9 cellular contexts compared by ENCODE assay signal in genomic region chr11:121464352-121464946, GRCh38. TPM values are rescaled to one million over a fixed set of nuclear protein-coding genes. Genes with fewer than 3 reads are reported as not detected.
DNase-seq lines count a peak whose midpoint lies in the region; ATAC-seq, FAIRE-seq and TF ChIP-seq lines count a peak whose summit lies in the region.
"Had no signal": no experiment of that assay in that cellular context is flagged by ENCODE, and none has a peak within 500 bp of the region (broad histone marks: within the 10 kb centered on the region; RNA-seq: fewer than 3 reads in every experiment).

No MANE protein-coding gene starts in this region.

- TF ChIP-seq EP300 in A549 (IDR thresholded peaks at IDR 0.05): no peak

- no peaks in the 10 kb centered on the region for H3K9me3 ChIP-seq in A549

- FAIRE-seq in A549 (lab: Jason Lieb, UNC): no peak

- H3K4me2 ChIP-seq in A549: peak overlapping the region; percentile 83

- POLR2A ChIA-PET in A549 (lab: Yijun Ruan, JAX): no interaction called here

- TF ChIP-seq CTCF in A549 (IDR thresholded peaks at IDR 0.05): no peak
- no peak for TF ChIP-seq CTCF in astrocyte of the spinal cord (IDR thresholded peaks at IDR 0.05; ENCODE audit: low read depth, low read length)

- ATAC-seq in A549 (peak; percentile 78 to 83), HG03558 (IDR thresholded peaks at IDR 0.05; ENCODE audit: extremely low read depth, unreplicated experiment) (peak; percentile 23)

- CTCF ChIA-PET in A549 (lab: Yijun Ruan, JAX): no interaction called here

- TF ChIP-seq RAD21 in A549 (conservative IDR thresholded peaks at IDR 0.05 in 1 of 2, IDR thresholded peaks at IDR 0.05 in 1 of 2): no peak

- 61% methylated on average over 2 of the region's 11 CpGs for WGBS in A549 (ENCODE audit: missing lambda C conversion rate)

- in situ Hi-C loops in astrocyte of the spinal cord (cut with HindIII; ENCODE audit: low sequenced_read_pairs): no loop called here

- peaks cover 39% of the 10 kb centered on the region for H3K4me1 ChIP-seq in A549

- H3K4me3 ChIP-seq in A549 (no peak overlapping the region), astrocyte of the spinal cord (ENCODE audit: low read depth, low read length) (no peak overlapping the region)

- H3K27ac ChIP-seq in A549: peak overlapping the region in 1 of 2 experiments; percentile 93; a peak in 4 of 6 replicates
- H3K27ac ChIP-seq: C4-2B had no signal

- TF ChIP-seq POLR2A in A549 (IDR thresholded peaks at IDR 0.05; ENCODE audit: low read length) (no peak), GM19193 (IDR thresholded peaks at IDR 0.05; ENCODE audit: extremely low read depth, insufficient read depth, insufficient read length) (peak; percentile 58)

- DNase-seq in A549 (ENCODE audit: low read depth in 1 of 2, low spot score in 1 of 2) (peak; percentile 47 to 49), T1000 (lab: John Stamatoyannopoulos, UW) (peak; percentile 52), astrocyte of the spinal cord (ENCODE audit: low read depth, low spot score) (peak; percentile 88), kidney glomerular epithelial cell (lab: John Stamatoyannopoulos, UW) (peak; percentile 79), NCI-H345 treated with DMSO at 0.1 percent for 48 hours (lab: John Stamatoyannopoulos, UW; ENCODE audit: unreplicated experiment) (no peak)
- peak; percentile 56 to 69 (median 67) for DNase-seq in stimulated activated CD4-positive, alpha-beta T cell treated with anti-CD3 and anti-CD28 coated beads, TNF-alpha, amount 100 ng/mL, for 4 hours (ENCODE audit: low read depth in 3 of 3)

TF ChIP-seq in A549, 52 proteins besides CTCF, POLR2A, EP300 and RAD21:
- TF ChIP-seq CHD4 (IDR thresholded peaks at IDR 0.05; ENCODE audit: borderline replicate concordance) (no peak), POLR2AphosphoS2 (conservative IDR thresholded peaks at IDR 0.05; ENCODE audit: low read length) (no peak), FOSL2 (IDR thresholded peaks at IDR 0.05) (no peak), FOSL2 (CRISPR knock-in tag; IDR thresholded peaks at IDR 0.05) (peak; percentile 54), MAX (IDR thresholded peaks at IDR 0.05) (peak; percentile 46; the same call in 1 of the 2 replicates), GATA3 (IDR thresholded peaks at IDR 0.05; ENCODE audit: borderline replicate concordance) (peak; percentile 28; the same call in 1 of the 2 replicates), HOXB5 (CRISPR knock-in tag; IDR thresholded peaks at IDR 0.05) (0 out of 2 replicates have a peak, but pooled peaks have one; percentile 19), ZFP36 (IDR thresholded peaks at IDR 0.05; ENCODE audit: borderline replicate concordance, partially characterized antibody) (no peak)
- TF ChIP-seq, protein P1, sequence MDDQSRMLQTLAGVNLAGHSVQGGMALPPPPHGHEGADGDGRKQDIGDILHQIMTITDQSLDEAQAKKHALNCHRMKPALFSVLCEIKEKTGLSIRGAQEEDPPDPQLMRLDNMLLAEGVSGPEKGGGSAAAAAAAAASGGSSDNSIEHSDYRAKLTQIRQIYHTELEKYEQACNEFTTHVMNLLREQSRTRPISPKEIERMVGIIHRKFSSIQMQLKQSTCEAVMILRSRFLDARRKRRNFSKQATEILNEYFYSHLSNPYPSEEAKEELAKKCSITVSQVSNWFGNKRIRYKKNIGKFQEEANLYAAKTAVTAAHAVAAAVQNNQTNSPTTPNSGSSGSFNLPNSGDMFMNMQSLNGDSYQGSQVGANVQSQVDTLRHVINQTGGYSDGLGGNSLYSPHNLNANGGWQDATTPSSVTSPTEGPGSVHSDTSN (IDR thresholded peaks at IDR 0.05): no peak

RNA-seq across cellular contexts. Expression of gene SORL1, which starts 12.3 kb away (rescaled TPM):
- polyA plus RNA-seq in A549 (2011; rRNA removed): 3.8 and 4.8 TPM in 2 replicates
- polyA plus RNA-seq in A549 (2012; cell fraction: cytosol; rRNA removed): 1.2 and 1.6 TPM in 2 replicates
- polyA plus RNA-seq in A549 (2012; cell fraction: nucleus; rRNA removed): 4.0 and 5.9 TPM in 2 replicates
- 0.45 to 0.77 TPM (median 0.58 TPM) in 3 replicates for polyA plus RNA-seq in A549 (2017; fragmentation: RNase III; extraction: RNeasy Plus Mini Kit Qiagen cat#74134 plus additional on column Dnase treatment)
- polyA minus RNA-seq in A549 (2011; rRNA and poly(A)+ RNA removed): 24.2 and 31.8 TPM in 2 replicates
